In the genomic region with DNA sequence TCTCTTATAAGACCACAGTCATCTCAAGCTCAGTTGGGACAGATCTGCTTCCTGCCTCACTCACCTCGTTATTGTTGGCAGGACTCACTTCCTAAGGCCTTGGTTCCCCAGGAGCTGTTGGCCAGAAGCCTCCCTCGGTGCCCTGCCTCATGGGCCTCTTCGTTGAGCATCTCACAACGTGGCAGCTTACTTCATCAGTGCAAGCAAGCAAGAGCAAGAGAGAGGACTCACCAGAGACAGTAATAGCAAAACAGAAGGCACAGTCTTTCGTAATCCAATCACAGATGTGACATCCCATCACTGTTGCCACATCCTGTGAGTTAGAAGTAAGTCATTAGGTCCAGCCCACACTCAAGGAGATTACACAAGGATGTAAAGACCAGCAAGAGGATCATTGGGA, we compare ENCODE assay signal across 8 cellular contexts. TPM values are rescaled to one million over a fixed set of nuclear protein-coding genes. Genes with fewer than 3 reads are reported as not detected.
DNase-seq lines count a peak whose midpoint lies in the region; ATAC-seq, FAIRE-seq and TF ChIP-seq lines count a peak whose summit lies in the region.

No MANE protein-coding gene starts in this region.

- no peak for FAIRE-seq in GM12878 (lab: Jason Lieb, UNC)

- peak; percentile 98 to 99 for DNase-seq in AML-193 (lab: John Stamatoyannopoulos, UW)
- peak; percentile 100 for DNase-seq in MV-4-11 (lab: John Stamatoyannopoulos, UW)
- no peak for DNase-seq in GM12878 (ENCODE audit: low read depth, low spot score)
- DNase-seq in kidney tubule cell (ENCODE audit: low spot score) = peak; percentile 87
- DNase-seq in superior temporal gyrus (ENCODE audit: extremely low spot score) = peak; percentile 40

- SMC1A ChIA-PET in GM12878 (lab: Charles Lee; ENCODE audit: uncharacterized antibody, unreplicated experiment) = interaction anchor here (1.1 to 17.1 kb wide), 21 partner anchors 7 to 215 kb away, joined by 3 to 311 read pairs (median 5); partner anchors contain the start of gene NUMB

- no peak for TF ChIP-seq EP300 in GM12878 (IDR thresholded peaks at IDR 0.05; ENCODE audit: borderline replicate concordance in 1 of 2, control insufficient read depth in 1 of 2, low read depth in 2 of 2, low read length in 2 of 2)

- no peak overlapping the region for H3K9ac ChIP-seq in GM12878 (ENCODE audit: control insufficient read depth, insufficient read depth, low read length)

- H2AFZ ChIP-seq in GM12878 (ENCODE audit: control insufficient read depth, low read depth, low read length) = peak overlapping the region; percentile 30; the same call in 1 of the 2 replicates

- peaks cover 30% of the 10 kb centered on the region for H3K4me1 ChIP-seq in GM12878 (ENCODE audit: control insufficient read depth, insufficient read depth, low read length)

- H3K79me2 ChIP-seq in GM12878 (ENCODE audit: control insufficient read depth, insufficient read depth, low read length) = no peaks in the 10 kb centered on the region

- RAD21 ChIA-PET in GM12878 (lab: Charles Lee; ENCODE audit: unreplicated experiment) = interaction anchor here (0.9 to 26.5 kb wide), 15 partner anchors 8 to 406 kb away, joined by 3 to 591 read pairs (median 3); partner anchors contain the start of gene RBM25

- ATAC-seq in GM12878 = peak; percentile 2; the same call in 1 of the 3 replicates
- ATAC-seq in HG03439 (IDR thresholded peaks at IDR 0.05; ENCODE audit: unreplicated experiment) = no peak
- ATAC-seq in GM18868 (IDR thresholded peaks at IDR 0.05; ENCODE audit: unreplicated experiment) = no peak
- no peak for ATAC-seq in GM21737 (IDR thresholded peaks at IDR 0.05; ENCODE audit: unreplicated experiment)

- H3K27ac ChIP-seq in GM12878 (ENCODE audit: control insufficient read depth, insufficient read depth) = no peak overlapping the region

- no peaks in the 10 kb centered on the region for H3K36me3 ChIP-seq in GM12878 (ENCODE audit: control insufficient read depth in 2 of 2, insufficient read depth in 2 of 2, low read length in 1 of 2)

- TF ChIP-seq CTCF in GM12878 (IDR thresholded peaks at IDR 0.05 in 2 of 3, conservative IDR thresholded peaks at IDR 0.05 in 1 of 3; ENCODE audit: control insufficient read depth in 2 of 3, extremely low read depth in 1 of 3, insufficient read depth in 1 of 3, low read depth in 3 of 3, low read length in 3 of 3) = no peak

- no peaks in the 10 kb centered on the region for H4K20me1 ChIP-seq in GM12878 (ENCODE audit: control insufficient read depth, insufficient read depth)

- H3K9me3 ChIP-seq in GM12878 (replicated peaks; ENCODE audit: control insufficient read depth, insufficient read depth, low read length) = no peaks in the 10 kb centered on the region

- H3K4me2 ChIP-seq in GM12878 (ENCODE audit: control insufficient read depth, insufficient read depth) = no peak overlapping the region

- 27% methylated on average over 5 of the region's 5 CpGs for WGBS in GM12878 (ENCODE audit: insufficient coverage, insufficient replicate concordance, low lambda C conversion rate, missing lambda C conversion rate)

- TF ChIP-seq RAD21 in GM12878 (IDR thresholded peaks at IDR 0.05; ENCODE audit: insufficient read depth, low read depth, low read length) = no peak

- in situ Hi-C loops in GM12878 (cut with MboI) = no loop called here

- BruUV-seq in GM12878 (replicated peaks; lab: Mats Ljungman, UMichigan) = no TSS peak

- H3K27me3 ChIP-seq in GM12878 (replicated peaks in 1 of 2; ENCODE audit: control insufficient read depth in 2 of 2, insufficient read depth in 2 of 2, low read length in 1 of 2) = no peaks in the 10 kb centered on the region

- CTCF ChIA-PET in GM12878 (lab: Yijun Ruan, JAX) = interaction anchor here (1.0 to 19.2 kb wide), 9 partner anchors 9 to 231 kb away, joined by 3 to 252 read pairs (median 4); no protein-coding TSS in a partner anchor

- no peak overlapping the region for H3K4me3 ChIP-seq in GM12878

- no peak for TF ChIP-seq POLR2A in GM12878 (IDR thresholded peaks at IDR 0.05; ENCODE audit: low read depth, low read length)

- POLR2A ChIA-PET in GM12878 (lab: Charles Lee) = interaction anchor here (0.7 to 2.2 kb wide), 9 partner anchors 10 to 232 kb away, joined by 3 to 10 read pairs (median 4); no protein-coding TSS in a partner anchor

- intact Hi-C loops in GM12878 (cut with micrococcal nuclease; ENCODE audit: unreplicated experiment) = no loop called here

TF ChIP-seq in GM12878, 131 proteins besides CTCF, POLR2A, EP300 and RAD21:
- TF ChIP-seq BRCA1 (IDR thresholded peaks at IDR 0.05; ENCODE audit: low read depth, low read length) (no peak), LARP7 (IDR thresholded peaks at IDR 0.05) (no peak), CREB1 (IDR thresholded peaks at IDR 0.05; ENCODE audit: low read depth) (peak; percentile 74; the same call in 1 of the 2 replicates), PKNOX1 (IDR thresholded peaks at IDR 0.05) (peak; percentile 41; the same call in 1 of the 2 replicates)

RNA-seq across cellular contexts. Expression of gene NUMB, which starts 5.1 kb away (rescaled TPM):
- total RNA-seq in GM12878 (2013; cell fraction: nucleolus; rRNA removed) = 141 and 152 TPM in 2 replicates
- total RNA-seq in GM12878 (2014; rRNA removed) (28.2 and 31.0 TPM in 2 replicates), GM12878 (2014; rRNA removed; fragmentation: Illumina TruSeq; extraction: Trizol) (22.0 and 23.7 TPM in 2 replicates), GM12878 (2021) (49.7 and 57.4 TPM in 2 replicates)
- 23.6 TPM for polyA plus RNA-seq in GM12878 (2011; ENCODE audit: low read depth)
- polyA plus RNA-seq in GM12878 (2011; rRNA removed) (96.5 and 147 TPM in 2 replicates), GM12878 (2014; fragmentation: Illumina TruSeq; extraction: Trizol) (56.3 and 59.5 TPM in 2 replicates), GM12878 (2014; fragmentation: Nextera tagmentation; extraction: Ambion mirVana) (10 to 100 TPM; 29.8 to 30.9 TPM), GM12878 (2014; rRNA removed) (37.5 and 43.5 TPM in 2 replicates), GM12878 (2016; fragmentation: Nextera tagmentation; extraction: Ambion mirVana) (10 to 100 TPM; 54.3 to 54.5 TPM)
- polyA plus RNA-seq in GM12878 (2011; cell fraction: cytosol; rRNA removed) = 162 and 211 TPM in 2 replicates
- 181 and 228 TPM in 2 replicates for polyA plus RNA-seq in GM12878 (2011; cell fraction: nucleus; rRNA removed)
- 28.5 and 35.1 TPM in 2 replicates for polyA plus RNA-seq in GM12878 (2012)
- polyA minus RNA-seq in GM12878 (2011; rRNA and poly(A)+ RNA removed) = 243 and 306 TPM in 2 replicates
- 61.1 and 78.4 TPM in 2 replicates for polyA minus RNA-seq in GM12878 (2011; cell fraction: cytosol; rRNA and poly(A)+ RNA removed)
- 125 and 195 TPM in 2 replicates for polyA minus RNA-seq in GM12878 (2011; cell fraction: nucleus; rRNA and poly(A)+ RNA removed)

RNA-seq across cellular contexts. Expression of gene RIOX1, which starts 27.3 kb away (rescaled TPM):
- total RNA-seq in GM12878 (2013; cell fraction: nucleolus; rRNA removed) = 26.5 and 39.2 TPM in 2 replicates
- 31.7 and 33.6 TPM in 2 replicates for total RNA-seq in GM12878 (2014; rRNA removed)
- total RNA-seq in GM12878 (2014; rRNA removed; fragmentation: Illumina TruSeq; extraction: Trizol) = 17.9 and 19.4 TPM in 2 replicates
- total RNA-seq in GM12878 (2021) = 33.7 and 34.3 TPM in 2 replicates
- 7.5 TPM for polyA plus RNA-seq in GM12878 (2011; ENCODE audit: low read depth)
- polyA plus RNA-seq in GM12878 (2011; rRNA removed) = 11.6 and 15.9 TPM in 2 replicates
- 19.3 and 29.4 TPM in 2 replicates for polyA plus RNA-seq in GM12878 (2011; cell fraction: cytosol; rRNA removed)
- polyA plus RNA-seq in GM12878 (2011; cell fraction: nucleus; rRNA removed) = 17.4 and 20.7 TPM in 2 replicates
- polyA plus RNA-seq in GM12878 (2012) = 13.8 and 16.0 TPM in 2 replicates
- 16.4 and 16.7 TPM in 2 replicates for polyA plus RNA-seq in GM12878 (2014; fragmentation: Illumina TruSeq; extraction: Trizol)
- polyA plus RNA-seq in GM12878 (2014; fragmentation: Nextera tagmentation; extraction: Ambion mirVana) = 1 to 10 TPM; 7.8 to 8.9 TPM
- 31.6 and 34.0 TPM in 2 replicates for polyA plus RNA-seq in GM12878 (2014; rRNA removed)
- 10 to 100 TPM; 18.6 to 20.7 TPM for polyA plus RNA-seq in GM12878 (2016; fragmentation: Nextera tagmentation; extraction: Ambion mirVana)
- 20.8 and 31.6 TPM in 2 replicates for polyA minus RNA-seq in GM12878 (2011; rRNA and poly(A)+ RNA removed)
- polyA minus RNA-seq in GM12878 (2011; cell fraction: cytosol; rRNA and poly(A)+ RNA removed) = 14.7 and 15.5 TPM in 2 replicates
- polyA minus RNA-seq in GM12878 (2011; cell fraction: nucleus; rRNA and poly(A)+ RNA removed) = 22.1 and 38.0 TPM in 2 replicates
